ENCODE assay signal across 17 cellular contexts in genomic region chr15:91017716-91018115, GRCh38.
"Had no signal": no experiment of that assay in that cellular context is flagged by ENCODE, and none has a peak within 500 bp of the region (broad histone marks: within the 10 kb centered on the region; RNA-seq: fewer than 3 reads in every experiment).

No MANE protein-coding gene starts in this region.

- H3K9me3 Mint-ChIP-seq: activated naive CD8-positive, alpha-beta T cell treated with anti-CD3 and anti-CD28 coated beads, Interleukin-2, amount 10 ng/mL, durations not matched to agents 7 days and 5 days; T-helper 2 cell treated with Interferon-gamma antibody and Interleukin-4, amounts not matched to agents 5 μg/mL and 100 μg/mL, for 36 hours had no signal

- H3K4me3 Mint-ChIP-seq: activated naive CD8-positive, alpha-beta T cell treated with anti-CD3 and anti-CD28 coated beads, Interleukin-2, amount 10 ng/mL, durations not matched to agents 7 days and 5 days; T-helper 2 cell treated with Interferon-gamma antibody and Interleukin-4, amounts not matched to agents 5 μg/mL and 100 μg/mL, for 36 hours had no signal

- DNase-seq: activated CD4-positive, alpha-beta T cell treated with anti-CD3 and anti-CD28 coated beads, Interleukin-2, amount 50 U/mL, for 4 hours; activated CD4-positive, CD25-positive, alpha-beta regulatory T cell; activated naive CD8-positive, alpha-beta T cell treated with anti-CD3 and anti-CD28 coated beads, Interleukin-2, amount 10 ng/mL, durations not matched to agents 7 days and 5 days; aorta; dermis blood vessel endothelial cell; gastrocnemius medialis; heart left ventricle; left colon; nucleus accumbens; posterior cingulate gyrus; stimulated activated CD4-positive, alpha-beta T cell treated with anti-CD3 and anti-CD28 coated beads, Interleukin-15, amount 100 ng/mL, for 24 hours; stimulated activated CD4-positive, alpha-beta T cell treated with anti-CD3 and anti-CD28 coated beads, Interleukin-4, amount 100 ng/mL, for 1 hour; stimulated activated naive CD4-positive, alpha-beta T cell treated with Interleukin-2 at 50 U/mL for 16 hours; trophoblast cell had no signal

- ATAC-seq: gastrocnemius medialis, heart left ventricle, left colon had no signal

- H3K27ac Mint-ChIP-seq: activated naive CD8-positive, alpha-beta T cell treated with anti-CD3 and anti-CD28 coated beads, Interleukin-2, amount 10 ng/mL, durations not matched to agents 7 days and 5 days; T-helper 2 cell treated with Interferon-gamma antibody and Interleukin-4, amounts not matched to agents 5 μg/mL and 100 μg/mL, for 36 hours had no signal

- H3K27me3 Mint-ChIP-seq: activated naive CD8-positive, alpha-beta T cell treated with anti-CD3 and anti-CD28 coated beads, Interleukin-2, amount 10 ng/mL, durations not matched to agents 7 days and 5 days had no signal

- H3K9me3 ChIP-seq: gastrocnemius medialis, heart left ventricle, right atrium auricular region, suprapubic skin had no signal
